10 cellular contexts compared by ENCODE assay signal in the genomic region with DNA sequence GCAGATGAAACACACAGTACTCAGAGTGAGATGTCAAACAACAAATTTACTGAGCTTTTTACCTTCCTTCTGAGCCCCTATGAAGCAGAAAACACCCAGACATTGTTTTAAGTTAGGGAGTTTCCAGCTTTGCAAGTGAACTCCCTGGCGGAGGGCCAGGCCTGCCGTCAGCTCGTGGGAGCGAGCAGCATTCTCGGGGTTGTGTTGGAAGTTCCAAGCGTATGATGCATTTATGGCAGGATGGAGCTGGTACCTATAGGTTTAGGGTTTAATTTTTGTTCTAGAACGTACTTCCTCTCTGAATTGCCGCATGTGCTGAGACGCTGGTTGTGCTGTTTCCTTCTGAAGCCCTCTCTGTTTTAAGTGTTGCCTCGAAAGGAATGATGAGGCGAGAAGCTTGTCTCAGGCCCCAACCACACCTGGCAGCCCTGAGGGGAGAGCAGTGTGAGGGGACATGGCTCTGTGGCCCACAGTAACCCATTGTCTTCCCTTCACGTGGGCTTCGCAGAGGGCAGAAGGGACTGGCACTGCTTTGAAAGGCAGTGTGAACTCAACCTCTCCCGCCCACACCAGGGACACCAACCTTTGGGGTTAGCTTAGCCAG.
A peak's percentile ranks its signal among the peaks of the same experiment; 100 is the strongest.
DNase-seq lines count a peak whose midpoint lies in the region; ATAC-seq and TF ChIP-seq lines count a peak whose summit lies in the region.
"Had no signal": no experiment of that assay in that cellular context is flagged by ENCODE, and none has a peak within 500 bp of the region (broad histone marks: within the 10 kb centered on the region; RNA-seq: fewer than 3 reads in every experiment).

No MANE protein-coding gene starts in this region.

- TF ChIP-seq CTCF in dorsolateral prefrontal cortex (IDR thresholded peaks at IDR 0.05 in 54 of 56, conservative IDR thresholded peaks at IDR 0.05 in 2 of 56; ENCODE audit: low read depth in 1 of 56, partially characterized antibody in 56 of 56): no peak
- no peak for TF ChIP-seq CTCF in mucosa of descending colon (IDR thresholded peaks at IDR 0.05)

- peak overlapping the region in 2 of 59 donors; percentile 12 to 16 for H3K4me3 ChIP-seq in dorsolateral prefrontal cortex
- H3K4me3 ChIP-seq in mucosa of descending colon: no peak overlapping the region

- peak; percentile 20 for ATAC-seq in HG03460 (IDR thresholded peaks at IDR 0.05; ENCODE audit: unreplicated experiment)
- peak; percentile 55 for ATAC-seq in mucosa of descending colon
- ATAC-seq in left lobe of liver: no peak
- no peak for ATAC-seq in HG02840 (IDR thresholded peaks at IDR 0.05; ENCODE audit: low FRiP score, unreplicated experiment)

- no peaks in the 10 kb centered on the region for H3K36me3 ChIP-seq in mucosa of descending colon (ENCODE audit: low read depth)

- H3K27ac ChIP-seq in dorsolateral prefrontal cortex: peak overlapping the region in 20 of 59 donors; percentile 6 to 59 (median 30)

- H3K4me1 ChIP-seq in mucosa of descending colon (ENCODE audit: low read depth): peaks cover 26% of the 10 kb centered on the region

- intact Hi-C loops in dorsolateral prefrontal cortex (cut with DNase I) (loop anchor here (5.0 to 10.0 kb wide), 3 partner anchors 45 to 145 kb away; a partner anchor contains a TSS), mucosa of descending colon (cut with DNase I, micrococcal nuclease) (no loop called here)

- H3K27me3 ChIP-seq in dorsolateral prefrontal cortex: no peaks in the 10 kb centered on the region

- H3K9me3 ChIP-seq in mucosa of descending colon: no peaks in the 10 kb centered on the region

- DNase-seq in A172 (ENCODE audit: low spot score) (peak; percentile 85), dorsolateral prefrontal cortex (peak in 9 of 10 donors; percentile 51 to 72 (median 59)), mucosa of descending colon (peak; percentile 83 to 86 (median 86)), left lobe of liver (ENCODE audit: low spot score) (no peak), hepatic stellate cell (ENCODE audit: low spot score) (no peak)
- DNase-seq in activated CD4-positive, alpha-beta T cell treated with anti-CD3 and anti-CD28 coated beads for 1 hour: no peak
- DNase-seq: DMS79 treated with DMSO at 0.1 percent for 48 hours, Karpas-422 had no signal

Comparison
In these comparisons a context has a peak if more than half of its experiments do, and no peak if none do; other contexts are left out.
1. DNase-seq: peak in A172 (single experiment), dorsolateral prefrontal cortex (9 of 10) and mucosa of descending colon (3 of 3); none in left lobe of liver (single experiment), activated CD4-positive, alpha-beta T cell treated with anti-CD3 and anti-CD28 coated beads for 1 hour (single experiment) and hepatic stellate cell (single experiment).
2. ATAC-seq: peak in HG03460 (single experiment) and mucosa of descending colon (single experiment); none in left lobe of liver (single experiment) and HG02840 (single experiment).
3. intact Hi-C loops: an anchor here in dorsolateral prefrontal cortex (5.0 to 10.0 kb wide); none called in mucosa of descending colon.